In genomic region chr1:184583837-184584236, GRCh38 we compare ENCODE assay signal across 21 cellular contexts.
A peak's percentile ranks its signal among the peaks of the same experiment; 100 is the strongest.
DNase-seq lines count a peak whose midpoint lies in the region; ATAC-seq, FAIRE-seq and TF ChIP-seq lines count a peak whose summit lies in the region.
"Had no signal": no experiment of that assay in that cellular context is flagged by ENCODE, and none has a peak within 500 bp of the region (broad histone marks: within the 10 kb centered on the region; RNA-seq: fewer than 3 reads in every experiment).

No MANE protein-coding gene starts in this region.

- H3K79me2 ChIP-seq in K562 (ENCODE audit: control insufficient read depth, insufficient read depth, low read length): no peaks in the 10 kb centered on the region
- H3K79me2 ChIP-seq in mesendoderm (ENCODE audit: control insufficient read depth, insufficient read depth, low read length): no peaks in the 10 kb centered on the region

- H3K4me1 ChIP-seq in K562 (replicated peaks in 1 of 2; ENCODE audit: control insufficient read depth in 2 of 2, insufficient read depth in 2 of 2, low read length in 2 of 2) (no peaks in the 10 kb centered on the region), mesendoderm (ENCODE audit: control insufficient read depth, low read depth, low read length) (peaks cover 8% of the 10 kb centered on the region)
- H3K4me1 ChIP-seq: Caco-2 had no signal

- TF ChIP-seq POLR2A in K562 (conservative IDR thresholded peaks at IDR 0.05): no peak

- no peaks in the 10 kb centered on the region for H4K20me1 ChIP-seq in K562 (replicated peaks; ENCODE audit: control insufficient read depth, insufficient read depth, low read length)

- H2BK15ac ChIP-seq in mesendoderm (replicated peaks; ENCODE audit: low read depth): no peak overlapping the region

- TF ChIP-seq RAD21 in K562 (CRISPR knock-in tag; conservative IDR thresholded peaks at IDR 0.05 in 1 of 2, IDR thresholded peaks at IDR 0.05 in 1 of 2): no peak

- H3K9me3 ChIP-seq in K562 (replicated peaks; ENCODE audit: control insufficient read depth, insufficient read depth, low read depth, low read length): no peaks in the 10 kb centered on the region

- peak overlapping the region; percentile 62 for H2BK5ac ChIP-seq in mesendoderm (ENCODE audit: low read length)

- H3K4me3 Mint-ChIP-seq in natural killer cell (no peak overlapping the region), type B pancreatic cell (no peak overlapping the region)
- H3K4me3 Mint-ChIP-seq in natural killer cell treated with Interleukin-12 subunit alpha and Interleukin-12 subunit beta and Interleukin-15 and Interleukin-18, amount 100 ng/mL, for 72 hours: no peak overlapping the region
- H3K4me3 Mint-ChIP-seq: CD4-positive, CD25-positive, alpha-beta regulatory T cell; IgD-negative memory B cell had no signal

- peak in 1 of 3 donors; percentile 29 for ATAC-seq in natural killer cell
- ATAC-seq in natural killer cell treated with Interleukin-12 subunit alpha and Interleukin-12 subunit beta and Interleukin-15 and Interleukin-18, amount 100 ng/mL, for 72 hours: no peak
- ATAC-seq in K562: 0 out of 3 replicates have a peak, but pooled peaks have one; percentile 44

- peak overlapping the region; percentile 90 for H3K18ac ChIP-seq in mesendoderm (ENCODE audit: low read length)

- TF ChIP-seq EP300 in K562 (IDR thresholded peaks at IDR 0.05; ENCODE audit: low read length): no peak

- H3K27me3 Mint-ChIP-seq in natural killer cell (ENCODE audit: low read depth in 2 of 2) (no peaks in the 10 kb centered on the region), type B pancreatic cell (no peaks in the 10 kb centered on the region)
- H3K27me3 Mint-ChIP-seq in natural killer cell treated with Interleukin-12 subunit alpha and Interleukin-12 subunit beta and Interleukin-15 and Interleukin-18, amount 100 ng/mL, for 72 hours: no peaks in the 10 kb centered on the region
- H3K27me3 Mint-ChIP-seq: IgD-negative memory B cell had no signal

- H3K4ac ChIP-seq in mesendoderm (ENCODE audit: low read depth, low read length): no peak overlapping the region

- peak overlapping the region; percentile 71 for H3K56ac ChIP-seq in mesendoderm (ENCODE audit: low read length)

- H2AFZ ChIP-seq in K562 (ENCODE audit: low read depth, low read length): no peak overlapping the region

- H3K23ac ChIP-seq in mesendoderm (ENCODE audit: low read length): no peak overlapping the region

- H3K9me1 ChIP-seq in K562 (ENCODE audit: control insufficient read depth, insufficient read depth, low read length): no peaks in the 10 kb centered on the region

- H3K4me1 Mint-ChIP-seq in natural killer cell: peaks cover 62 to 71% of the 10 kb centered on the region in 2 donors
- peaks cover 22 to 35% of the 10 kb centered on the region in 2 donors for H3K4me1 Mint-ChIP-seq in natural killer cell treated with Interleukin-12 subunit alpha and Interleukin-12 subunit beta and Interleukin-15 and Interleukin-18, amount 100 ng/mL, for 72 hours (ENCODE audit: low read depth in 2 of 2)
- peaks cover 17% of the 10 kb centered on the region for H3K4me1 Mint-ChIP-seq in type B pancreatic cell (ENCODE audit: unreplicated experiment)
- H3K4me1 Mint-ChIP-seq: CD4-positive, CD25-positive, alpha-beta regulatory T cell; IgD-negative memory B cell had no signal

- TF ChIP-seq CTCF in natural killer cell (IDR thresholded peaks at IDR 0.05) (no peak), K562 (IDR thresholded peaks at IDR 0.05 in 2 of 3, conservative IDR thresholded peaks at IDR 0.05 in 1 of 3; ENCODE audit: insufficient read depth in 2 of 3, low read depth in 1 of 3, low read length in 3 of 3) (no peak), type B pancreatic cell (conservative IDR thresholded peaks at IDR 0.05) (no peak)

- intact Hi-C loops in natural killer cell (cut with micrococcal nuclease) (no loop called here), K562 (cut with micrococcal nuclease) (no loop called here)

- H3K27ac Mint-ChIP-seq in natural killer cell (peak overlapping the region; percentile 27 to 53), type B pancreatic cell (peak overlapping the region; percentile 43)
- no peak overlapping the region for H3K27ac Mint-ChIP-seq in natural killer cell treated with Interleukin-12 subunit alpha and Interleukin-12 subunit beta and Interleukin-15 and Interleukin-18, amount 100 ng/mL, for 72 hours
- H3K27ac Mint-ChIP-seq: CD4-positive, CD25-positive, alpha-beta regulatory T cell; IgD-negative memory B cell had no signal

- peaks cover 7% of the 10 kb centered on the region for H3K36me3 Mint-ChIP-seq in natural killer cell
- peaks cover 9% of the 10 kb centered on the region for H3K36me3 Mint-ChIP-seq in natural killer cell treated with Interleukin-12 subunit alpha and Interleukin-12 subunit beta and Interleukin-15 and Interleukin-18, amount 100 ng/mL, for 72 hours
- peaks cover 13% of the 10 kb centered on the region for H3K36me3 Mint-ChIP-seq in type B pancreatic cell
- H3K36me3 Mint-ChIP-seq: CD4-positive, CD25-positive, alpha-beta regulatory T cell; IgD-negative memory B cell had no signal

- CTCF ChIA-PET in K562 (lab: Yijun Ruan, JAX; ENCODE audit: low intra/inter-chr PET ratio): no interaction called here

- H3K4me3 ChIP-seq in K562 (no peak overlapping the region), mesendoderm (ENCODE audit: low read length) (no peak overlapping the region)
- H3K4me3 ChIP-seq: SK-N-MC had no signal

- WGBS in K562 (ENCODE audit: insufficient coverage, low coverage, missing lambda C conversion rate): 2% methylated on average over 6 of the region's 6 CpGs
- no CpG with 5 or more reads among the region's 6 CpGs for WGBS in mesendoderm (ENCODE audit: extremely low coverage, insufficient coverage, low lambda C conversion rate)

- no peak overlapping the region for H4K5ac ChIP-seq in mesendoderm (ENCODE audit: low read length)

- H3K27me3 ChIP-seq in K562 (ENCODE audit: control insufficient read depth in 2 of 2, insufficient read depth in 2 of 2, low read length in 2 of 2) (peaks cover 0 to 4% of the 10 kb centered on the region in 2 experiments; a peak in 2 of 5 replicates), mesendoderm (ENCODE audit: insufficient read depth, low read length, poor library complexity) (no peaks in the 10 kb centered on the region)

- H3K9me3 Mint-ChIP-seq in natural killer cell (peaks cover 0 to 3% of the 10 kb centered on the region in 2 donors), type B pancreatic cell (peaks cover 7% of the 10 kb centered on the region)
- peaks cover 7% of the 10 kb centered on the region for H3K9me3 Mint-ChIP-seq in natural killer cell treated with Interleukin-12 subunit alpha and Interleukin-12 subunit beta and Interleukin-15 and Interleukin-18, amount 100 ng/mL, for 72 hours

- H3K4me2 ChIP-seq in K562 (ENCODE audit: insufficient read depth, low read length) (no peak overlapping the region), mesendoderm (ENCODE audit: low read length) (no peak overlapping the region)

- POLR2A ChIA-PET in K562 (lab: Yijun Ruan, JAX): no interaction called here

- DNase-seq in natural killer cell (no peak), K562 (ENCODE audit: extremely low read depth in 1 of 4, low spot score in 3 of 4) (no peak), mesendoderm (peak; percentile 63), type B pancreatic cell (ENCODE audit: extremely low spot score, unreplicated experiment) (no peak), EL (no peak), CD1c-positive myeloid dendritic cell (ENCODE audit: extremely low spot score) (no peak)
- DNase-seq in natural killer cell treated with Interleukin-12 subunit alpha and Interleukin-12 subunit beta and Interleukin-15 and Interleukin-18, amount 100 ng/mL, for 72 hours (ENCODE audit: low spot score): no peak
- no peak for DNase-seq in activated CD4-positive, alpha-beta T cell treated with anti-CD3 and anti-CD28 coated beads for 48 hours
- DNase-seq: AML-193; Caco-2; CD4-positive, CD25-positive, alpha-beta regulatory T cell; DMS153; NCI-H1417; NCI-H187 treated with DMSO at 0.1 percent for 48 hours; NCI-H446; NCI-H69 had no signal

- no peak overlapping the region for H3K27ac ChIP-seq in K562 (ENCODE audit: extremely low read depth, low read depth, low read length)
- H3K27ac ChIP-seq in mesendoderm (ENCODE audit: low read depth, low read length): peak overlapping the region; percentile 27
- H3K27ac ChIP-seq: HL-60, SK-N-MC had no signal

- H3K36me3 ChIP-seq in K562 (ENCODE audit: control insufficient read depth, insufficient read depth, low read length): no peaks in the 10 kb centered on the region
- H3K36me3 ChIP-seq in mesendoderm (ENCODE audit: control insufficient read depth, insufficient read depth, low read length): no peaks in the 10 kb centered on the region

- peak overlapping the region; percentile 92 for H2BK120ac ChIP-seq in mesendoderm (ENCODE audit: low read depth, low read length)

- H4K8ac ChIP-seq in mesendoderm (ENCODE audit: low read depth, low read length): no peak overlapping the region

- H3K9ac ChIP-seq in K562 (ENCODE audit: insufficient read depth in 1 of 2, low read depth in 2 of 2, low read length in 2 of 2) (no peak overlapping the region), mesendoderm (ENCODE audit: low read length) (peak overlapping the region; percentile 28)

- in situ Hi-C loops in K562 (cut with MboI): no loop called here

- no peak for FAIRE-seq in K562 (lab: Jason Lieb, UNC)
- FAIRE-seq: H54, HTR-8/SVneo had no signal

- BruUV-seq in K562 (replicated peaks; lab: Mats Ljungman, UMichigan): no TSS peak

- no peak overlapping the region for H2AK5ac ChIP-seq in mesendoderm (ENCODE audit: low read length)

- no peaks in the 10 kb centered on the region for H3K79me1 ChIP-seq in mesendoderm (ENCODE audit: low read length)

TF ChIP-seq in K562, 482 proteins besides CTCF, POLR2A, EP300 and RAD21 (continues in another document):
- TF ChIP-seq JUND (IDR thresholded peaks at IDR 0.05; ENCODE audit: borderline replicate concordance, low read depth, low read length): no peak
- TF ChIP-seq JUND (tag; IDR thresholded peaks at IDR 0.05; ENCODE audit: borderline replicate concordance, low read depth, low read length): no peak
- no peak for TF ChIP-seq ESRRB (CRISPR knock-in tag; IDR thresholded peaks at IDR 0.05; ENCODE audit: borderline replicate concordance)
- TF ChIP-seq NFRKB (IDR thresholded peaks at IDR 0.05; ENCODE audit: low read depth): no peak
- TF ChIP-seq SOX6 (IDR thresholded peaks at IDR 0.05): no peak
- no peak for TF ChIP-seq U2AF1 (optimal IDR thresholded peaks at IDR 0.05; ENCODE audit: low read depth, low read length)
- TF ChIP-seq SIN3B (IDR thresholded peaks at IDR 0.05; ENCODE audit: low read depth): no peak
- TF ChIP-seq ZNF124 (CRISPR knock-in tag; IDR thresholded peaks at IDR 0.05): no peak
- TF ChIP-seq POLR2AphosphoS2 (IDR thresholded peaks at IDR 0.05; ENCODE audit: low read length): no peak
- no peak for TF ChIP-seq SMAD2 (IDR thresholded peaks at IDR 0.05; ENCODE audit: low read depth, low read length)

Comparison
In these comparisons a context has a peak if more than half of its experiments do, and no peak if none do; other contexts are left out.
1. H3K27ac Mint-ChIP-seq: peak in natural killer cell (2 of 2) and type B pancreatic cell (single experiment); none in natural killer cell treated with Interleukin-12 subunit alpha and Interleukin-12 subunit beta and Interleukin-15 and Interleukin-18, amount 100 ng/mL, for 72 hours (0 of 2).